ENCODE assay signal across 8 cellular contexts in genomic region chr2:8676915-8677645, GRCh38. TPM values are rescaled to one million over a fixed set of nuclear protein-coding genes. Genes with fewer than 3 reads are reported as not detected.
A peak's percentile ranks its signal among the peaks of the same experiment; 100 is the strongest.
DNase-seq lines count a peak whose midpoint lies in the region; ATAC-seq lines count a peak whose summit lies in the region.

No MANE protein-coding gene starts in this region.

- H3K9ac ChIP-seq in iPS-18a (ENCODE audit: low read length) (peak overlapping the region; percentile 74), skeletal muscle tissue (ENCODE audit: low read depth in 1 of 3, low read length in 3 of 3) (peak overlapping the region; percentile 73 to 93 (median 87))

- H3K9me3 ChIP-seq in iPS-18a (ENCODE audit: control insufficient read depth, low read depth, low read length): no peaks in the 10 kb centered on the region
- peaks cover 0 to 3% (median 0%) of the 10 kb centered on the region in 3 donors for H3K9me3 ChIP-seq in skeletal muscle tissue (ENCODE audit: control insufficient read depth in 3 of 3, low read length in 3 of 3)

- no peaks in the 10 kb centered on the region for H3K36me3 ChIP-seq in iPS-18a (ENCODE audit: control insufficient read depth, low read depth, low read length)
- no peaks in the 10 kb centered on the region for H3K36me3 ChIP-seq in skeletal muscle tissue (ENCODE audit: control insufficient read depth in 3 of 3, insufficient read depth in 3 of 3, low read length in 3 of 3)

- DNase-seq in activated CD4-positive, alpha-beta T cell treated with anti-CD3 and anti-CD28 coated beads, Interleukin-2, amount 10 ng/mL, durations not matched to agents 24 days and 14 days: peak; percentile 55
- no peak for DNase-seq in activated CD4-positive, alpha-beta T cell treated with anti-CD3 and anti-CD28 coated beads, Interleukin-2, amount 50 U/mL, for 48 hours
- DNase-seq in stimulated activated CD4-positive, alpha-beta T cell treated with anti-CD3 and anti-CD28 coated beads, Interleukin-1b, Interleukin-23, amount 100 ng/mL, for 48 hours: no peak

- H3K4me3 Mint-ChIP-seq in activated CD4-positive, alpha-beta T cell treated with anti-CD3 and anti-CD28 coated beads, Interleukin-2, amount 10 ng/mL, durations not matched to agents 24 days and 14 days: peak overlapping the region; percentile 98
- H3K4me3 Mint-ChIP-seq in activated naive CD8-positive, alpha-beta T cell: peak overlapping the region; percentile 80

- peaks cover 29% of the 10 kb centered on the region for H3K4me1 Mint-ChIP-seq in activated CD4-positive, alpha-beta T cell treated with anti-CD3 and anti-CD28 coated beads, Interleukin-2, amount 10 ng/mL, durations not matched to agents 24 days and 14 days
- H3K4me1 Mint-ChIP-seq in activated naive CD8-positive, alpha-beta T cell (ENCODE audit: low read depth): peaks cover 35% of the 10 kb centered on the region

- H3K27me3 ChIP-seq in iPS-18a (ENCODE audit: control insufficient read depth, insufficient read depth, low read length) (peaks cover 44% of the 10 kb centered on the region), skeletal muscle tissue (ENCODE audit: control insufficient read depth in 3 of 3, insufficient read depth in 3 of 3, low read length in 3 of 3) (no peaks in the 10 kb centered on the region)

- intact Hi-C loops in activated CD4-positive, alpha-beta T cell treated with anti-CD3 and anti-CD28 coated beads, Interleukin-2, amount 10 ng/mL, durations not matched to agents 24 days and 14 days (cut with micrococcal nuclease): no loop called here

- H3K27ac Mint-ChIP-seq in activated CD4-positive, alpha-beta T cell treated with anti-CD3 and anti-CD28 coated beads, Interleukin-2, amount 10 ng/mL, durations not matched to agents 24 days and 14 days: peak overlapping the region; percentile 66
- no peak overlapping the region for H3K27ac Mint-ChIP-seq in activated naive CD8-positive, alpha-beta T cell

- peaks cover 34% of the 10 kb centered on the region for H3K4me1 ChIP-seq in iPS-18a (ENCODE audit: control insufficient read depth, low read depth, low read length)
- peaks cover 32 to 45% (median 44%) of the 10 kb centered on the region in 3 donors for H3K4me1 ChIP-seq in skeletal muscle tissue (ENCODE audit: control insufficient read depth in 3 of 3, insufficient read depth in 3 of 3, low read length in 3 of 3)

- H3K27ac ChIP-seq in iPS-18a (ENCODE audit: low read length) (peak overlapping the region; percentile 6), skeletal muscle tissue (ENCODE audit: low read depth, low read length) (peak overlapping the region; percentile 90)

- H3K9me3 Mint-ChIP-seq in activated CD4-positive, alpha-beta T cell treated with anti-CD3 and anti-CD28 coated beads, Interleukin-2, amount 10 ng/mL, durations not matched to agents 24 days and 14 days: peaks cover 18% of the 10 kb centered on the region
- peaks cover 11% of the 10 kb centered on the region for H3K9me3 Mint-ChIP-seq in activated naive CD8-positive, alpha-beta T cell (ENCODE audit: low read depth)

- H3K4me3 ChIP-seq in iPS-18a (ENCODE audit: low read length) (peak overlapping the region; percentile 57), skeletal muscle tissue (ENCODE audit: low read length in 3 of 3) (peak overlapping the region; percentile 54 to 81 (median 71))

- H3K36me3 Mint-ChIP-seq in activated CD4-positive, alpha-beta T cell treated with anti-CD3 and anti-CD28 coated beads, Interleukin-2, amount 10 ng/mL, durations not matched to agents 24 days and 14 days (ENCODE audit: low read depth): peaks cover 9% of the 10 kb centered on the region
- H3K36me3 Mint-ChIP-seq in activated naive CD8-positive, alpha-beta T cell: peaks cover 8% of the 10 kb centered on the region

- no peak for ATAC-seq in GM21528 (IDR thresholded peaks at IDR 0.05; ENCODE audit: low FRiP score, unreplicated experiment)
- no peak for ATAC-seq in GM18519 (IDR thresholded peaks at IDR 0.05; ENCODE audit: low FRiP score, unreplicated experiment)

- peaks cover 46% of the 10 kb centered on the region for H3K27me3 Mint-ChIP-seq in activated CD4-positive, alpha-beta T cell treated with anti-CD3 and anti-CD28 coated beads, Interleukin-2, amount 10 ng/mL, durations not matched to agents 24 days and 14 days
- peaks cover 9% of the 10 kb centered on the region for H3K27me3 Mint-ChIP-seq in activated naive CD8-positive, alpha-beta T cell

RNA-seq across cellular contexts. Expression of gene ID2, which starts 4.8 kb away (rescaled TPM):
- 284 and 299 TPM in 2 replicates for total RNA-seq in activated CD4-positive, alpha-beta T cell treated with anti-CD3 and anti-CD28 coated beads, Interleukin-2, amount 10 ng/mL, durations not matched to agents 24 days and 14 days
- 35.0 TPM for total RNA-seq in skeletal muscle tissue
